ENCODE assay signal across 10 cellular contexts in the genomic region with DNA sequence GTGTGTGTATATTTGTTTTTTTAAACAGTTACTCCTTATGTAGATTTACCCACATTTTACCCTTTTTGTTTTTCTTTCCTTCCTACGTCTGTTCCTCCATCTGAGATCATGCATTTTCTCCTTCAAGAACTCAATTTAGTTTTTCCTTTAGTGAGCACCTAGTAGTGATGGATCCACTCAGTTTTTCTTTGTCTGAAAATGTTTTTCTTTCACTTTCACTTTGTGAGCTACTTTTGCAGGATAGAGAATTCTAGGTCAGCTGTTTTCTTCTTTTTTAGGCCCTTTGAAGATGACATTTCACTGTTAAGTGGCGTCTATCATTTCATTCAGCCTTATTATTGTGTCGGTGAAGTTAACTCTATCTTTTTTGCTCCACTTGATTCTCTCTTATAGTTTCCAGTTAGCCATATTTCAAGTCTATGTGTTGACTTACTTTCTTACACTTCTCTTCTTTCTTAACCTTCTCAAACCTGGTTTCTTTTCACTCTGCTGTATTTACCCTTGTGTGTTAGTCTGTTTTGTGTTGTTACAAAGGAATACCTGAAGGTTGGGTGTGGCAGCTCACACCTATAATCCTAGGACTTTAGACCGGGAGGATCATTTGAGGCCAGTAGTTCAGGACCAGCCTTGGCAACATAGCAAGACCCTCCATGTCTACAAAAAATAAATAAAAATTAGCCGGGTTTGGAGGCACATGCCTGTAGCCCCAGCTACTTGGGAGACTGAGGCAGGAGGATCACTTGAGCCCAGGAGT. TPM values are rescaled to one million over a fixed set of nuclear protein-coding genes. Genes with fewer than 3 reads are reported as not detected.
DNase-seq lines count a peak whose midpoint lies in the region; ATAC-seq and TF ChIP-seq lines count a peak whose summit lies in the region.
"Had no signal": no experiment of that assay in that cellular context is flagged by ENCODE, and none has a peak within 500 bp of the region (broad histone marks: within the 10 kb centered on the region; RNA-seq: fewer than 3 reads in every experiment).

No MANE protein-coding gene starts in this region.

- peak overlapping the region; percentile 86 for H3K27ac Mint-ChIP-seq in activated CD8-positive, alpha-beta memory T cell treated with anti-CD3 and anti-CD28 coated beads, Interleukin-2, amount 10 ng/mL, durations not matched to agents 7 days and 5 days

- H3K27me3 Mint-ChIP-seq in activated CD8-positive, alpha-beta memory T cell treated with anti-CD3 and anti-CD28 coated beads, Interleukin-2, amount 10 ng/mL, durations not matched to agents 7 days and 5 days = no peaks in the 10 kb centered on the region

- no peak for TF ChIP-seq POLR2A in erythroblast (IDR thresholded peaks at IDR 0.05; ENCODE audit: low read length)

- H3K9ac ChIP-seq in SU-DHL-6 (ENCODE audit: low read length) = no peak overlapping the region
- no peak overlapping the region for H3K9ac ChIP-seq in skeletal muscle satellite cell (ENCODE audit: low read depth, low read length)

- no peak overlapping the region for H2AFZ ChIP-seq in SU-DHL-6 (ENCODE audit: low read depth, low read length, severe bottlenecking)

- H3K36me3 ChIP-seq in SU-DHL-6 (ENCODE audit: low read length) (no peaks in the 10 kb centered on the region), skeletal muscle satellite cell (ENCODE audit: insufficient read depth, low read length) (peaks cover 38% of the 10 kb centered on the region), MG63 (peaks cover 33% of the 10 kb centered on the region)

- peaks cover 24% of the 10 kb centered on the region for H3K4me1 Mint-ChIP-seq in activated CD8-positive, alpha-beta memory T cell treated with anti-CD3 and anti-CD28 coated beads, Interleukin-2, amount 10 ng/mL, durations not matched to agents 7 days and 5 days

- peak overlapping the region; percentile 78 for H3K4me3 Mint-ChIP-seq in activated CD8-positive, alpha-beta memory T cell treated with anti-CD3 and anti-CD28 coated beads, Interleukin-2, amount 10 ng/mL, durations not matched to agents 7 days and 5 days

- TF ChIP-seq CTCF in SU-DHL-6 (IDR thresholded peaks at IDR 0.05; ENCODE audit: insufficient read depth, low read length, poor library complexity, severe bottlenecking) = no peak
- no peak for TF ChIP-seq CTCF in coronary artery (IDR thresholded peaks at IDR 0.05)

- H3K4me3 ChIP-seq in SU-DHL-6 (ENCODE audit: insufficient read depth, low read length, poor library complexity, severe bottlenecking) (no peak overlapping the region), skeletal muscle satellite cell (ENCODE audit: low read length) (no peak overlapping the region), coronary artery (no peak overlapping the region), MG63 (no peak overlapping the region)
- H3K4me3 ChIP-seq: gastroesophageal sphincter had no signal

- H3K9me2 ChIP-seq in SU-DHL-6 (replicated peaks; ENCODE audit: insufficient read depth, low read length) = no peaks in the 10 kb centered on the region

- peak; percentile 76 for ATAC-seq in activated CD8-positive, alpha-beta memory T cell treated with anti-CD3 and anti-CD28 coated beads, Interleukin-2, amount 10 ng/mL, durations not matched to agents 7 days and 5 days
- ATAC-seq: gastroesophageal sphincter had no signal

- no peaks in the 10 kb centered on the region for H3K79me2 ChIP-seq in SU-DHL-6 (ENCODE audit: insufficient read depth, low read length)

- no peak overlapping the region for H3K27ac ChIP-seq in SU-DHL-6 (ENCODE audit: low read depth, low read length)
- H3K27ac ChIP-seq in coronary artery = no peak overlapping the region
- H3K27ac ChIP-seq: gastroesophageal sphincter had no signal

- H3K4me2 ChIP-seq in SU-DHL-6 (ENCODE audit: low read depth, low read length, poor library complexity, severe bottlenecking) (peak overlapping the region; percentile 10), skeletal muscle satellite cell (ENCODE audit: low read length) (peak overlapping the region; percentile 15)

- no peak for DNase-seq in activated CD8-positive, alpha-beta memory T cell treated with anti-CD3 and anti-CD28 coated beads, Interleukin-2, amount 10 ng/mL, durations not matched to agents 7 days and 5 days
- DNase-seq in activated CD8-positive, alpha-beta memory T cell treated with anti-CD3 and anti-CD28 coated beads, Interleukin-2, amount 50 U/mL, for 4 hours = no peak
- DNase-seq in erythroblast (lab: John Stamatoyannopoulos, UW) = peak; percentile 5 to 29
- no peak for DNase-seq in coronary artery (ENCODE audit: low spot score)
- DNase-seq in iPS-NIHi11 (ENCODE audit: low spot score) = no peak
- DNase-seq in MG63 = no peak
- DNase-seq: NCI-H1694 had no signal

- no peaks in the 10 kb centered on the region for H3K9me3 ChIP-seq in SU-DHL-6 (ENCODE audit: insufficient read depth, low read length)
- no peaks in the 10 kb centered on the region for H3K9me3 ChIP-seq in skeletal muscle satellite cell (replicated peaks; ENCODE audit: low read length)
- H3K9me3 ChIP-seq in MG63 = no peaks in the 10 kb centered on the region
- H3K9me3 ChIP-seq: gastroesophageal sphincter had no signal

- peaks cover 30% of the 10 kb centered on the region for H3K36me3 Mint-ChIP-seq in activated CD8-positive, alpha-beta memory T cell treated with anti-CD3 and anti-CD28 coated beads, Interleukin-2, amount 10 ng/mL, durations not matched to agents 7 days and 5 days

- CTCF ChIA-PET in activated CD8-positive, alpha-beta memory T cell treated with anti-CD3 and anti-CD28 coated beads, Interleukin-2, amount 10 ng/mL, durations not matched to agents 7 days and 5 days (lab: Charles Lee) = interaction anchor here (1.2 to 1.5 kb wide), 2 partner anchors 34 to 98 kb away, joined by 3 read pairs; no protein-coding TSS in a partner anchor

- no peaks in the 10 kb centered on the region for H3K27me3 ChIP-seq in SU-DHL-6 (ENCODE audit: low read length)
- no peaks in the 10 kb centered on the region for H3K27me3 ChIP-seq in skeletal muscle satellite cell (ENCODE audit: control insufficient read depth, insufficient read depth, low read length)
- H3K27me3 ChIP-seq in MG63 = no peaks in the 10 kb centered on the region
- H3K27me3 ChIP-seq: gastroesophageal sphincter had no signal

- H3K4me1 ChIP-seq in skeletal muscle satellite cell (ENCODE audit: control insufficient read depth, insufficient read depth, low read length) = no peaks in the 10 kb centered on the region

- H4K20me1 ChIP-seq in SU-DHL-6 (ENCODE audit: low read depth, low read length) = no peaks in the 10 kb centered on the region

- H3K9me3 Mint-ChIP-seq in activated CD8-positive, alpha-beta memory T cell treated with anti-CD3 and anti-CD28 coated beads, Interleukin-2, amount 10 ng/mL, durations not matched to agents 7 days and 5 days (ENCODE audit: low read depth) = no peaks in the 10 kb centered on the region

- no peaks in the 10 kb centered on the region; the same call in 1 of the 2 replicates for H3F3A ChIP-seq in SU-DHL-6 (ENCODE audit: insufficient read depth)

RNA-seq across cellular contexts. Expression of a gene that starts 55.8 kb away (rescaled TPM):
- 10 to 100 TPM; 13.3 to 16.4 TPM for total RNA-seq in activated CD8-positive, alpha-beta memory T cell treated with anti-CD3 and anti-CD28 coated beads, Interleukin-2, amount 10 ng/mL, durations not matched to agents 7 days and 5 days
- total RNA-seq in skeletal muscle satellite cell (2012; rRNA removed) = 25.3 and 36.5 TPM in 2 replicates
- total RNA-seq in MG63 (2014; rRNA removed; shearing (Covaris generic); ENCODE audit: low replicate concordance) = 34.6 and 40.2 TPM in 2 replicates

Comparison
In these comparisons a context has a peak if more than half of its experiments do, and no peak if none do; other contexts are left out.
1. DNase-seq: peak in erythroblast (2 of 2); none in activated CD8-positive, alpha-beta memory T cell treated with anti-CD3 and anti-CD28 coated beads, Interleukin-2, amount 10 ng/mL, durations not matched to agents 7 days and 5 days (single experiment), activated CD8-positive, alpha-beta memory T cell treated with anti-CD3 and anti-CD28 coated beads, Interleukin-2, amount 50 U/mL, for 4 hours (single experiment), coronary artery (single experiment), iPS-NIHi11 (single experiment) and MG63 (single experiment).